Comparison of ENCODE assay signal across 17 cellular contexts in genomic region chr2:159438720-159439353, GRCh38.
"Had no signal": no experiment of that assay in that cellular context is flagged by ENCODE, and none has a peak within 500 bp of the region (broad histone marks: within the 10 kb centered on the region; RNA-seq: fewer than 3 reads in every experiment).

No MANE protein-coding gene starts in this region.

- H3K4me3 ChIP-seq: colonic mucosa, heart left ventricle, tibial artery, upper lobe of left lung, uterus had no signal

- H3K4me3 Mint-ChIP-seq: natural killer cell; neural crest cell; stimulated activated effector memory CD8-positive, alpha-beta T cell treated with anti-CD3 and anti-CD28 coated beads, Interleukin-12 subunit alpha, Interleukin-12 subunit beta, amount 100 ng/mL, for 72 hours; stimulated activated naive CD8-positive, alpha-beta T cell treated with anti-CD3 and anti-CD28 coated beads, Interleukin-15, Interleukin-2, amounts not matched to agents 100 ng/mL and 50 ng/mL, for 24 hours had no signal

- DNase-seq: colonic mucosa; dermis blood vessel endothelial cell; erythroblast; heart left ventricle; hippocampal formation; kidney glomerular epithelial cell; natural killer cell; right cardiac atrium; stimulated activated CD4-positive, alpha-beta T cell treated with anti-CD3 and anti-CD28 coated beads, Interleukin-4, amount 100 ng/mL, for 1 hour; stimulated activated CD8-positive, alpha-beta memory T cell treated with anti-CD3 and anti-CD28 coated beads, Interleukin-4, amount 100 ng/mL, for 48 hours; tibial artery; upper lobe of left lung; uterus had no signal

- ATAC-seq: heart left ventricle; natural killer cell; right cardiac atrium; stimulated activated effector memory CD8-positive, alpha-beta T cell treated with anti-CD3 and anti-CD28 coated beads, Interleukin-12 subunit alpha, Interleukin-12 subunit beta, amount 100 ng/mL, for 72 hours had no signal

- H3K27ac Mint-ChIP-seq: natural killer cell; stimulated activated effector memory CD8-positive, alpha-beta T cell treated with anti-CD3 and anti-CD28 coated beads, Interleukin-12 subunit alpha, Interleukin-12 subunit beta, amount 100 ng/mL, for 72 hours; stimulated activated naive CD8-positive, alpha-beta T cell treated with anti-CD3 and anti-CD28 coated beads, Interleukin-15, Interleukin-2, amounts not matched to agents 100 ng/mL and 50 ng/mL, for 24 hours had no signal

- H3K4me1 Mint-ChIP-seq: natural killer cell; neural crest cell; stimulated activated effector memory CD8-positive, alpha-beta T cell treated with anti-CD3 and anti-CD28 coated beads, Interleukin-12 subunit alpha, Interleukin-12 subunit beta, amount 100 ng/mL, for 72 hours had no signal

- H3K4me1 ChIP-seq: colonic mucosa, foreskin keratinocyte, tibial artery, upper lobe of left lung, uterus had no signal

- H3K36me3 ChIP-seq: colonic mucosa, uterus had no signal

- H3K27ac ChIP-seq: colonic mucosa, foreskin keratinocyte, heart left ventricle, tibial artery, upper lobe of left lung, uterus had no signal

- H3K9me3 ChIP-seq: colonic mucosa, heart left ventricle, tibial artery, upper lobe of left lung, uterus had no signal

- H3K9me3 Mint-ChIP-seq: natural killer cell; neural crest cell; stimulated activated effector memory CD8-positive, alpha-beta T cell treated with anti-CD3 and anti-CD28 coated beads, Interleukin-12 subunit alpha, Interleukin-12 subunit beta, amount 100 ng/mL, for 72 hours; stimulated activated naive CD8-positive, alpha-beta T cell treated with anti-CD3 and anti-CD28 coated beads, Interleukin-15, Interleukin-2, amounts not matched to agents 100 ng/mL and 50 ng/mL, for 24 hours had no signal

- H3K27me3 Mint-ChIP-seq: stimulated activated naive CD8-positive, alpha-beta T cell treated with anti-CD3 and anti-CD28 coated beads, Interleukin-15, Interleukin-2, amounts not matched to agents 100 ng/mL and 50 ng/mL, for 24 hours had no signal

- H3K27me3 ChIP-seq: colonic mucosa, foreskin keratinocyte, heart left ventricle, tibial artery, upper lobe of left lung, uterus had no signal
